In genomic region chr10:74190494-74190893, GRCh38 we compare ENCODE assay signal across 8 cellular contexts. TPM values are rescaled to one million over a fixed set of nuclear protein-coding genes. Genes with fewer than 3 reads are reported as not detected.
DNase-seq lines count a peak whose midpoint lies in the region; ATAC-seq and TF ChIP-seq lines count a peak whose summit lies in the region.

No MANE protein-coding gene starts in this region.

- H3K4me3 Mint-ChIP-seq in activated naive CD4-positive, alpha-beta T cell treated with anti-CD3 and anti-CD28 coated beads, Interleukin-2, amount 50 U/mL, for 24 hours = peak overlapping the region; percentile 77
- H3K4me3 Mint-ChIP-seq in WTC11 = no peak overlapping the region
- H3K4me3 Mint-ChIP-seq in type B pancreatic cell = peak overlapping the region; percentile 78

- H3K9ac ChIP-seq in iPS-20b (ENCODE audit: low read depth, low read length) = no peak overlapping the region

- H3K9me3 Mint-ChIP-seq in activated naive CD4-positive, alpha-beta T cell treated with anti-CD3 and anti-CD28 coated beads, Interleukin-2, amount 50 U/mL, for 24 hours = no peaks in the 10 kb centered on the region
- no peaks in the 10 kb centered on the region for H3K9me3 Mint-ChIP-seq in WTC11
- no peaks in the 10 kb centered on the region for H3K9me3 Mint-ChIP-seq in type B pancreatic cell

- no peak for DNase-seq in activated naive CD4-positive, alpha-beta T cell treated with anti-CD3 and anti-CD28 coated beads, Interleukin-2, amount 50 U/mL, for 16 hours
- no peak for DNase-seq in WTC11 (ENCODE audit: low spot score)
- DNase-seq in type B pancreatic cell (ENCODE audit: extremely low spot score, unreplicated experiment) = no peak
- DNase-seq in Ammon's horn (ENCODE audit: low spot score) = no peak
- no peak for DNase-seq in NCI-H2029 treated with DMSO at 0.1 percent for 48 hours (lab: John Stamatoyannopoulos, UW)
- no peak for DNase-seq in NCI-H345 (lab: John Stamatoyannopoulos, UW)

- peaks cover 6% of the 10 kb centered on the region; the same call in 1 of the 2 replicates for H3K4me1 ChIP-seq in iPS-20b (ENCODE audit: insufficient read depth, low read length)

- peak; percentile 16; the same call in 1 of the 2 replicates for ATAC-seq in WTC11

- H3K27me3 Mint-ChIP-seq in activated naive CD4-positive, alpha-beta T cell treated with anti-CD3 and anti-CD28 coated beads, Interleukin-2, amount 50 U/mL, for 24 hours = no peaks in the 10 kb centered on the region
- H3K27me3 Mint-ChIP-seq in WTC11 (ENCODE audit: low read depth) (no peaks in the 10 kb centered on the region), type B pancreatic cell (no peaks in the 10 kb centered on the region)

- H3K4me3 ChIP-seq in iPS-20b (ENCODE audit: low read length) = no peak overlapping the region

- peak overlapping the region; percentile 4 for H3K27ac ChIP-seq in iPS-20b (ENCODE audit: low read length)

- no peaks in the 10 kb centered on the region for H3K27me3 ChIP-seq in iPS-20b (ENCODE audit: insufficient read depth, low read length)

- POLR2A ChIA-PET in WTC11 (lab: Charles Lee) = interaction anchor here (0.6 to 1.2 kb wide), 2 partner anchors 39 to 555 kb away, joined by 3 read pairs; partner anchors contain the start of genes ADK and AP3M1

- H3K9me3 ChIP-seq in iPS-20b (ENCODE audit: insufficient read depth, low read depth, low read length) = no peaks in the 10 kb centered on the region

- no peaks in the 10 kb centered on the region for H3K36me3 ChIP-seq in iPS-20b (ENCODE audit: insufficient read depth, low read depth, low read length)

- peaks cover 76% of the 10 kb centered on the region for H3K4me1 Mint-ChIP-seq in activated naive CD4-positive, alpha-beta T cell treated with anti-CD3 and anti-CD28 coated beads, Interleukin-2, amount 50 U/mL, for 24 hours
- H3K4me1 Mint-ChIP-seq in WTC11 (peaks cover 28% of the 10 kb centered on the region), type B pancreatic cell (ENCODE audit: unreplicated experiment) (peaks cover 20% of the 10 kb centered on the region)

- peak overlapping the region; percentile 85 for H3K27ac Mint-ChIP-seq in activated naive CD4-positive, alpha-beta T cell treated with anti-CD3 and anti-CD28 coated beads, Interleukin-2, amount 50 U/mL, for 24 hours
- H3K27ac Mint-ChIP-seq in WTC11 = peak overlapping the region; percentile 94; the same call in 1 of the 2 replicates
- H3K27ac Mint-ChIP-seq in type B pancreatic cell = peak overlapping the region; percentile 98

- CTCF ChIA-PET in WTC11 (lab: Charles Lee) = interaction anchor here (0.6 to 1.1 kb wide), 3 partner anchors 38 to 996 kb away, joined by 3 read pairs; no protein-coding TSS in a partner anchor

- TF ChIP-seq CTCF in WTC11 (IDR thresholded peaks at IDR 0.05) = no peak
- no peak for TF ChIP-seq CTCF in type B pancreatic cell (conservative IDR thresholded peaks at IDR 0.05)

- peaks cover 4% of the 10 kb centered on the region for H3K36me3 Mint-ChIP-seq in activated naive CD4-positive, alpha-beta T cell treated with anti-CD3 and anti-CD28 coated beads, Interleukin-2, amount 50 U/mL, for 24 hours
- H3K36me3 Mint-ChIP-seq in WTC11 = no peaks in the 10 kb centered on the region
- H3K36me3 Mint-ChIP-seq in type B pancreatic cell = peaks cover 3% of the 10 kb centered on the region

TF ChIP-seq in WTC11, 78 proteins besides CTCF, POLR2A, EP300 and RAD21:
- TF ChIP-seq ZNF671 (CRISPR knock-in tag; IDR thresholded peaks at IDR 0.05) (no peak), NFATC4 (CRISPR knock-in tag; IDR thresholded peaks at IDR 0.05) (no peak), CBFB (CRISPR knock-in tag; IDR thresholded peaks at IDR 0.05; ENCODE audit: low read depth) (no peak)

RNA-seq across cellular contexts. Expression of gene ADK, which starts 39.5 kb away (rescaled TPM):
- total RNA-seq in WTC11 (2021) (30.2 to 32.7 TPM (median 32.5 TPM) in 3 replicates), type B pancreatic cell (ENCODE audit: low replicate concordance) (23.1 and 28.5 TPM in 2 replicates)

RNA-seq across cellular contexts. Expression of gene AP3M1, which starts 39.9 kb away (rescaled TPM):
- total RNA-seq in WTC11 (2021) = 33.7 to 37.3 TPM (median 36.5 TPM) in 3 replicates
- total RNA-seq in type B pancreatic cell (ENCODE audit: low replicate concordance) = 41.9 and 48.0 TPM in 2 replicates
